ENCODE assay signal across 1 cellular context in genomic region chr1:903305-903704, GRCh38.
TF ChIP-seq lines count a peak whose summit lies in the region.

No MANE protein-coding gene starts in this region.

TF ChIP-seq in GM23338, 12 proteins besides CTCF, POLR2A, EP300 and RAD21 (continued from another document):
- TF ChIP-seq ZNF462 (CRISPR knock-in tag; IDR thresholded peaks at IDR 0.05) (no peak), EZH2phosphoT487 (IDR thresholded peaks at IDR 0.05; ENCODE audit: unreplicated experiment) (no peak)
